In the genomic region with DNA sequence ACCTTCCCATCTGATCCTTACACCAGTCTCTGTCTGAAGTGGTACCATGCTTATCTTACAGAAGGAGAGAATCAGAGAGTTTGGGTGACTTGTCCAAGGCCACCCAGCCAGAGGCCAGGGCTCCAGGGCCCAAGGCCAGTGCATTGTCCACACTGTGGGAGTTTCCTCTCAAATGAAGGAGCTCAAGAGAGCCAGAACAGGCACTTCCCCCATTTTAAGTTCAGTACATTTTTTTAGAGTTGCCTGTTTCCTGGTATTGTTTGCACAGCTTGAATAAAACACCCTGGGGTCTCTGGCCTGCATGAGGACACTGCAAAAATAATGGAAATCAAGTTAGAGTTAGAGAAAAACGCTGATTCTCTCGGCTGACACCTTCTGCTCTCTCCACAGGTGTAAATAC, we compare ENCODE assay signal across 25 cellular contexts.
"Had no signal": no experiment of that assay in that cellular context is flagged by ENCODE, and none has a peak within 500 bp of the region (broad histone marks: within the 10 kb centered on the region; RNA-seq: fewer than 3 reads in every experiment).

No MANE protein-coding gene starts in this region.

- H3K36me3 ChIP-seq: spleen, thoracic aorta, vagina had no signal

- H3K27me3 Mint-ChIP-seq: activated CD8-positive, alpha-beta memory T cell treated with anti-CD3 and anti-CD28 coated beads, Interleukin-2, amount 10 ng/mL, durations not matched to agents 7 days and 5 days; activated CD8-positive, alpha-beta T cell treated with anti-CD3 and anti-CD28 coated beads for 36 hours; type B pancreatic cell had no signal

- H3K27ac Mint-ChIP-seq: activated CD8-positive, alpha-beta memory T cell treated with anti-CD3 and anti-CD28 coated beads, Interleukin-2, amount 10 ng/mL, durations not matched to agents 7 days and 5 days; activated CD8-positive, alpha-beta T cell treated with anti-CD3 and anti-CD28 coated beads for 36 hours; activated naive CD4-positive, alpha-beta T cell treated with anti-CD3 and anti-CD28 coated beads, Interleukin-2, amount 50 U/mL, for 24 hours; activated T-helper 1 cell treated with anti-CD3 and anti-CD28 coated beads, Interleukin-12 subunit alpha, Interleukin-12 subunit beta, Interleukin-2, Interleukin-4 antibody, amounts not matched to agents 30 ng/mL and 10 ng/mL and 1 ng/mL, durations not matched to agents 14 hours and 24 hours and 36 hours; immature natural killer cell; naive B cell; T-helper 1 cell treated with Interleukin-12 subunit alpha and Interleukin-12 subunit beta and Interleukin-4 antibody, amounts not matched to agents 30 μg/mL and 1 μg/mL, for 36 hours; type B pancreatic cell had no signal

- H3K4me1 Mint-ChIP-seq: activated CD8-positive, alpha-beta memory T cell treated with anti-CD3 and anti-CD28 coated beads, Interleukin-2, amount 10 ng/mL, durations not matched to agents 7 days and 5 days; activated naive CD4-positive, alpha-beta T cell treated with anti-CD3 and anti-CD28 coated beads, Interleukin-2, amount 50 U/mL, for 24 hours; immature natural killer cell; naive B cell; neural crest cell had no signal

- ATAC-seq: activated CD8-positive, alpha-beta memory T cell treated with anti-CD3 and anti-CD28 coated beads, Interleukin-2, amount 10 ng/mL, durations not matched to agents 7 days and 5 days; activated CD8-positive, alpha-beta T cell treated with anti-CD3 and anti-CD28 coated beads for 36 hours; body of pancreas had no signal

- DNase-seq: activated CD4-positive, alpha-beta T cell treated with anti-CD3 and anti-CD28 coated beads for 48 hours; activated CD8-positive, alpha-beta memory T cell treated with anti-CD3 and anti-CD28 coated beads, Interleukin-2, amount 10 ng/mL, durations not matched to agents 7 days and 5 days; activated CD8-positive, alpha-beta T cell treated with anti-CD3 and anti-CD28 coated beads for 36 hours; activated gamma-delta T cell treated with Interleukin-2 at 50 U/mL for 16 hours; activated T-cell treated with anti-CD3 and anti-CD28 coated beads for 4 hours; anterior cingulate cortex; body of pancreas; central memory CD4-positive, alpha-beta T cell; foreskin fibroblast; immature natural killer cell; mesenchymal stem cell; naive B cell; retina; spleen; stimulated activated CD4-positive, alpha-beta T cell treated with anti-CD3 and anti-CD28 coated beads, Interleukin-4, amount 100 ng/mL, for 24 hours; stimulated activated naive CD4-positive, alpha-beta T cell treated with Interleukin-2 at 50 U/mL for 16 hours; T1000 had no signal

- H3K4me2 ChIP-seq: hepatocyte had no signal

- H3K36me3 Mint-ChIP-seq: activated CD8-positive, alpha-beta memory T cell treated with anti-CD3 and anti-CD28 coated beads, Interleukin-2, amount 10 ng/mL, durations not matched to agents 7 days and 5 days; activated naive CD4-positive, alpha-beta T cell treated with anti-CD3 and anti-CD28 coated beads, Interleukin-2, amount 50 U/mL, for 24 hours; immature natural killer cell; naive B cell; type B pancreatic cell had no signal

- H3K9me3 Mint-ChIP-seq: activated CD8-positive, alpha-beta T cell treated with anti-CD3 and anti-CD28 coated beads for 36 hours; activated T-helper 1 cell treated with anti-CD3 and anti-CD28 coated beads, Interleukin-12 subunit alpha, Interleukin-12 subunit beta, Interleukin-2, Interleukin-4 antibody, amounts not matched to agents 30 ng/mL and 10 ng/mL and 1 ng/mL, durations not matched to agents 14 hours and 24 hours and 36 hours had no signal

- H2AFZ ChIP-seq: hepatocyte had no signal

- H3K27me3 ChIP-seq: body of pancreas, hepatocyte, spleen, vagina had no signal

- H3K4me3 ChIP-seq: body of pancreas, hepatocyte, spleen, thoracic aorta, vagina had no signal

- H3K27ac ChIP-seq: body of pancreas, hepatocyte, thoracic aorta, vagina had no signal

- H3K4me3 Mint-ChIP-seq: activated CD8-positive, alpha-beta memory T cell treated with anti-CD3 and anti-CD28 coated beads, Interleukin-2, amount 10 ng/mL, durations not matched to agents 7 days and 5 days; activated CD8-positive, alpha-beta T cell treated with anti-CD3 and anti-CD28 coated beads for 36 hours; activated naive CD4-positive, alpha-beta T cell treated with anti-CD3 and anti-CD28 coated beads, Interleukin-2, amount 50 U/mL, for 24 hours; activated T-helper 1 cell treated with anti-CD3 and anti-CD28 coated beads, Interleukin-12 subunit alpha, Interleukin-12 subunit beta, Interleukin-2, Interleukin-4 antibody, amounts not matched to agents 30 ng/mL and 10 ng/mL and 1 ng/mL, durations not matched to agents 14 hours and 24 hours and 36 hours; immature natural killer cell; naive B cell; neural crest cell; T-helper 1 cell treated with Interleukin-12 subunit alpha and Interleukin-12 subunit beta and Interleukin-4 antibody, amounts not matched to agents 30 μg/mL and 1 μg/mL, for 36 hours; type B pancreatic cell had no signal

- H3K79me2 ChIP-seq: hepatocyte had no signal

- H3K9me3 ChIP-seq: body of pancreas, spleen, thoracic aorta, vagina had no signal
